In genomic region chr1:224726783-224727182, GRCh38 we compare ENCODE assay signal across 10 cellular contexts.
DNase-seq lines count a peak whose midpoint lies in the region; ATAC-seq and TF ChIP-seq lines count a peak whose summit lies in the region.
"Had no signal": no experiment of that assay in that cellular context is flagged by ENCODE, and none has a peak within 500 bp of the region (broad histone marks: within the 10 kb centered on the region; RNA-seq: fewer than 3 reads in every experiment).

No MANE protein-coding gene starts in this region.

- no peak for TF ChIP-seq CTCF in AG10803 (conservative IDR thresholded peaks at IDR 0.05; ENCODE audit: low read length)
- no peak for TF ChIP-seq CTCF in breast epithelium (IDR thresholded peaks at IDR 0.05)
- no peak for TF ChIP-seq CTCF in nephron progenitor cell (IDR thresholded peaks at IDR 0.05)

- H3K27me3 ChIP-seq in MG63 = no peaks in the 10 kb centered on the region
- H3K27me3 ChIP-seq in breast epithelium = no peaks in the 10 kb centered on the region

- peaks cover 4% of the 10 kb centered on the region for H3K27me3 Mint-ChIP-seq in nephron progenitor cell (ENCODE audit: low read depth, poor library complexity)

- no peak for TF ChIP-seq POLR2A in breast epithelium (IDR thresholded peaks at IDR 0.05)

- DNase-seq in AG10803 (ENCODE audit: low read depth) = peak; percentile 97
- peak; percentile 78 for DNase-seq in MG63
- peak in 1 of 2 donors; percentile 46 for DNase-seq in breast epithelium (ENCODE audit: low spot score in 2 of 2)
- DNase-seq in nephron progenitor cell = no peak
- DNase-seq in NCI-H1105 treated with DMSO at 0.1 percent for 48 hours (lab: John Stamatoyannopoulos, UW) = no peak
- no peak for DNase-seq in T-helper 1 cell
- DNase-seq in occipital lobe (lab: John Stamatoyannopoulos, UW) = no peak
- DNase-seq: midbrain, NCI-H1417 had no signal

- peak overlapping the region; percentile 61 to 75 for H3K27ac ChIP-seq in breast epithelium

- H3K27ac Mint-ChIP-seq in nephron progenitor cell = peak overlapping the region; percentile 58

- H3K36me3 ChIP-seq in MG63 = no peaks in the 10 kb centered on the region
- H3K36me3 ChIP-seq in breast epithelium = no peaks in the 10 kb centered on the region

- H3K4me3 Mint-ChIP-seq in nephron progenitor cell = peak overlapping the region; percentile 49

- H3K4me3 ChIP-seq in AG10803 (ENCODE audit: low read length) (no peak overlapping the region), MG63 (no peak overlapping the region), breast epithelium (no peak overlapping the region)

- H3K9me3 ChIP-seq in MG63 = no peaks in the 10 kb centered on the region
- no peaks in the 10 kb centered on the region for H3K9me3 ChIP-seq in breast epithelium

- ATAC-seq in HG03565 (IDR thresholded peaks at IDR 0.05; ENCODE audit: unreplicated experiment) = no peak

- H3K4me1 ChIP-seq in breast epithelium = peaks cover 0 to 4% of the 10 kb centered on the region in 2 donors

- intact Hi-C loops in breast epithelium (cut with DNase I; ENCODE audit: low total_unique reads) = no loop called here

- H3K4me1 Mint-ChIP-seq in nephron progenitor cell = peaks cover 69% of the 10 kb centered on the region

- H3K36me3 Mint-ChIP-seq in nephron progenitor cell (ENCODE audit: low read depth) = no peaks in the 10 kb centered on the region

- no peaks in the 10 kb centered on the region for H3K9me3 Mint-ChIP-seq in nephron progenitor cell

Comparison
In these comparisons a context has a peak if more than half of its experiments do, and no peak if none do; other contexts are left out.
1. DNase-seq: peak in AG10803 (single experiment) and MG63 (single experiment); none in nephron progenitor cell (single experiment), NCI-H1105 treated with DMSO at 0.1 percent for 48 hours (single experiment), T-helper 1 cell (0 of 5) and occipital lobe (single experiment).